Comparison of ENCODE assay signal across 30 cellular contexts in the genomic region with DNA sequence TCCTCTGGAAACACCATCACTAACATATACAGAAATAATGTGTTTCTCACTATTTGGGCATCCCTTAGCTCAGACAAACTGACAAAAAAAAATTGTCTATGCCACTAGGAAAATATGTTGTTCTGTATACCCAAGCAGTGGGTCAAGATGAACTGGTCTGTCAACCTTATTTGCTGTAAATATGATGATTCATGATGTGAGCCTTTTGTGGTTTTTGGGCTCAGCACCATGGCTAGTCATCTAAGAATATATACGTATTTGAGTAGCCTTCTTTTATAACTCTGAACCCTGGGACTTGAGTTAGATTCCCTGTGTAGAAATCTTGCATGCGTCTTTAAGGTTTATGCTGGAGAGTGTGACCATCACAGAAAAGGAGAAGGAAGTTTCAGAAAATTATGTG.
"Had no signal": no experiment of that assay in that cellular context is flagged by ENCODE, and none has a peak within 500 bp of the region (broad histone marks: within the 10 kb centered on the region; RNA-seq: fewer than 3 reads in every experiment).

No MANE protein-coding gene starts in this region.

- H3K4me3 ChIP-seq: gastroesophageal sphincter, heart right ventricle, hepatocyte had no signal

- ATAC-seq: activated CD4-positive, CD25-positive, alpha-beta regulatory T cell treated with anti-CD3 and anti-CD28 coated beads, Interleukin-2, amount 50 U/mL, for 24 hours; activated CD8-positive, alpha-beta T cell treated with anti-CD3 and anti-CD28 coated beads for 36 hours; activated T-cell treated with anti-CD3 and anti-CD28 coated beads, Interleukin-2, amount 50 U/mL, for 4 hours; effector memory CD8-positive, alpha-beta T cell; esophagus mucosa; gastroesophageal sphincter; heart right ventricle; T-helper 17 cell had no signal

- DNase-seq: activated B cell treated with CpG ODN at 0.5 μM for 24 hours; activated CD4-positive, alpha-beta T cell treated with anti-CD3 and anti-CD28 coated beads for 48 hours; activated CD4-positive, alpha-beta T cell treated with anti-CD3 and anti-CD28 coated beads, Interleukin-2, amount 50 U/mL, for 1 hour; activated CD4-positive, alpha-beta T cell treated with anti-CD3 and anti-CD28 coated beads, Interleukin-2, amount 50 U/mL, for 48 hours; activated CD8-positive, alpha-beta memory T cell treated with anti-CD3 and anti-CD28 coated beads for 24 hours; activated CD8-positive, alpha-beta T cell treated with anti-CD3 and anti-CD28 coated beads for 36 hours; activated effector memory CD4-positive, alpha-beta T cell treated with anti-CD3 and anti-CD28 coated beads, Interleukin-2, amount 50 U/mL, for 16 hours; activated naive CD4-positive, alpha-beta T cell treated with anti-CD3 and anti-CD28 coated beads, Interleukin-2, amount 10 ng/mL, durations not matched to agents 7 days and 5 days; activated T-cell treated with anti-CD3 and anti-CD28 coated beads, Interleukin-2, amount 50 U/mL, for 4 hours; amniotic stem cell; anterior cingulate cortex; brain microvascular endothelial cell; caudate nucleus; cortex of kidney; dermis blood vessel endothelial cell; effector CD4-positive, alpha-beta T cell; effector memory CD8-positive, alpha-beta T cell; foreskin melanocyte; heart right ventricle; T-helper 1 cell; T-helper 17 cell; T1000; WERI-Rb-1 had no signal

- H3K4me2 ChIP-seq: hepatocyte had no signal

- H2AFZ ChIP-seq: hepatocyte had no signal

- H3K27me3 ChIP-seq: brain microvascular endothelial cell, gastroesophageal sphincter, heart right ventricle, hepatocyte had no signal

- H3K9me3 ChIP-seq: gastroesophageal sphincter, heart right ventricle had no signal

- H3K36me3 ChIP-seq: brain microvascular endothelial cell, gastroesophageal sphincter, heart right ventricle, WERI-Rb-1 had no signal

- H3K4me3 Mint-ChIP-seq: activated B cell treated with CpG ODN at 0.5 μM for 24 hours; activated CD8-positive, alpha-beta T cell treated with anti-CD3 and anti-CD28 coated beads for 36 hours; activated naive CD4-positive, alpha-beta T cell treated with anti-CD3 and anti-CD28 coated beads, Interleukin-2, amount 10 ng/mL, durations not matched to agents 7 days and 5 days; activated naive CD8-positive, alpha-beta T cell; activated T-cell treated with anti-CD3 and anti-CD28 coated beads, Interleukin-2, amount 50 U/mL, for 4 hours; effector memory CD8-positive, alpha-beta T cell; T-helper 17 cell; T-helper 2 cell treated with Interferon-gamma antibody and Interleukin-4, amounts not matched to agents 5 μg/mL and 100 μg/mL, for 36 hours had no signal

- H3K36me3 Mint-ChIP-seq: activated naive CD4-positive, alpha-beta T cell treated with anti-CD3 and anti-CD28 coated beads, Interleukin-2, amount 10 ng/mL, durations not matched to agents 7 days and 5 days had no signal

- H3K27ac ChIP-seq: brain microvascular endothelial cell, gastroesophageal sphincter, heart right ventricle, hepatocyte, WERI-Rb-1 had no signal

- H3K27ac Mint-ChIP-seq: activated B cell treated with CpG ODN at 0.5 μM for 24 hours; activated CD8-positive, alpha-beta T cell treated with anti-CD3 and anti-CD28 coated beads for 36 hours; activated naive CD4-positive, alpha-beta T cell treated with anti-CD3 and anti-CD28 coated beads, Interleukin-2, amount 10 ng/mL, durations not matched to agents 7 days and 5 days; activated naive CD8-positive, alpha-beta T cell; activated T-helper 2 cell treated with anti-CD3 and anti-CD28 coated beads, Interferon-gamma antibody, Interleukin-2, Interleukin-4, amounts not matched to agents 10 μg/mL and 5 μg/mL and 100 μg/mL, durations not matched to agents 14 hours and 24 hours and 36 hours; effector memory CD8-positive, alpha-beta T cell; T-helper 17 cell; T-helper 2 cell treated with Interferon-gamma antibody and Interleukin-4, amounts not matched to agents 5 μg/mL and 100 μg/mL, for 36 hours had no signal

- H3K27me3 Mint-ChIP-seq: activated B cell treated with CpG ODN at 0.5 μM for 24 hours; activated CD8-positive, alpha-beta T cell treated with anti-CD3 and anti-CD28 coated beads for 36 hours; activated naive CD4-positive, alpha-beta T cell treated with anti-CD3 and anti-CD28 coated beads, Interleukin-2, amount 10 ng/mL, durations not matched to agents 7 days and 5 days; activated naive CD8-positive, alpha-beta T cell; effector memory CD8-positive, alpha-beta T cell; T-helper 17 cell had no signal

- H3K4me1 Mint-ChIP-seq: T-helper 17 cell had no signal

- H3K4me1 ChIP-seq: gastroesophageal sphincter, heart right ventricle had no signal
